9 cellular contexts compared by ENCODE assay signal in genomic region chr13:80030491-80030890, GRCh38.
A peak's percentile ranks its signal among the peaks of the same experiment; 100 is the strongest.
DNase-seq lines count a peak whose midpoint lies in the region; ATAC-seq and TF ChIP-seq lines count a peak whose summit lies in the region.
"Had no signal": no experiment of that assay in that cellular context is flagged by ENCODE, and none has a peak within 500 bp of the region (broad histone marks: within the 10 kb centered on the region; RNA-seq: fewer than 3 reads in every experiment).

No MANE protein-coding gene starts in this region.

- H3K14ac ChIP-seq in H9 (ENCODE audit: insufficient read depth, low read length): no peak overlapping the region

- TF ChIP-seq CTCF in BE2C (IDR thresholded peaks at IDR 0.05; ENCODE audit: low read depth, low read length) (peak; percentile 72), H9 (conservative IDR thresholded peaks at IDR 0.05) (peak; percentile 49)

- H3K4me3 Mint-ChIP-seq in H9: no peak overlapping the region
- H3K4me3 Mint-ChIP-seq in T-cell: no peak overlapping the region
- H3K4me3 Mint-ChIP-seq: naive B cell had no signal

- H4K5ac ChIP-seq in H9 (ENCODE audit: insufficient read length, low read depth, low read length): no peak overlapping the region

- no peak overlapping the region for H2AFZ ChIP-seq in H9 (ENCODE audit: low read length)

- H4K8ac ChIP-seq in H9 (replicated peaks; ENCODE audit: insufficient read length, low read depth, low read length): no peak overlapping the region

- no peaks in the 10 kb centered on the region for H3K4me1 Mint-ChIP-seq in H9
- H3K4me1 Mint-ChIP-seq in T-cell: no peaks in the 10 kb centered on the region
- H3K4me1 Mint-ChIP-seq: naive B cell had no signal

- H3K9ac ChIP-seq in H9 (ENCODE audit: extremely low read depth, insufficient read length, low read length): no peak overlapping the region

- H3K27me3 Mint-ChIP-seq in H9 (ENCODE audit: low read depth) (no peaks in the 10 kb centered on the region), T-cell (no peaks in the 10 kb centered on the region)
- H3K27me3 Mint-ChIP-seq: naive B cell had no signal

- no peak overlapping the region for H3K56ac ChIP-seq in H9 (ENCODE audit: insufficient read length, low read depth, low read length)

- ATAC-seq in GM18873 (IDR thresholded peaks at IDR 0.05; ENCODE audit: low FRiP score, unreplicated experiment): no peak
- ATAC-seq in T-cell (replicated peaks in 1 of 4): no peak

- H2BK5ac ChIP-seq in H9 (ENCODE audit: insufficient read length, low read length): no peak overlapping the region

- no peak overlapping the region for H3K27ac ChIP-seq in H9 (ENCODE audit: insufficient read length, low read depth, low read length)

- no peaks in the 10 kb centered on the region for H3K36me3 ChIP-seq in BE2C

- H3K23me2 ChIP-seq in H9 (ENCODE audit: insufficient read length, low read depth, low read length, poor library complexity, severe bottlenecking): no peaks in the 10 kb centered on the region

- H2BK120ac ChIP-seq in H9 (ENCODE audit: low read depth, low read length, poor library complexity, severe bottlenecking): no peak overlapping the region

- no peak overlapping the region for H3K23ac ChIP-seq in H9 (ENCODE audit: insufficient read length, low read depth, low read length)

- DNase-seq in BE2C: peak; percentile 65
- DNase-seq in H9: no peak
- DNase-seq in SK-N-DZ (ENCODE audit: low spot score): peak; percentile 8
- DNase-seq in iPS-NIHi11 (ENCODE audit: low spot score): peak; percentile 17
- DNase-seq in stimulated activated CD4-positive, alpha-beta T cell treated with anti-CD3 and anti-CD28 coated beads, Interleukin-2, amount 100 ng/mL, for 48 hours: no peak
- DNase-seq in cerebellar cortex (ENCODE audit: low spot score): no peak
- DNase-seq in T-cell: no peak
- DNase-seq: naive B cell had no signal

- no peak overlapping the region for H2BK15ac ChIP-seq in H9 (ENCODE audit: low read depth, low read length)

- H3K79me2 ChIP-seq in H9 (ENCODE audit: insufficient read depth, low read length): no peaks in the 10 kb centered on the region

- no peaks in the 10 kb centered on the region for H3K27me3 ChIP-seq in BE2C
- H3K27me3 ChIP-seq in H9 (ENCODE audit: insufficient read depth, low read length): no peaks in the 10 kb centered on the region

- no peak overlapping the region for H2BK20ac ChIP-seq in H9 (ENCODE audit: low read depth, low read length, poor library complexity, severe bottlenecking)

- H3K79me1 ChIP-seq in H9 (ENCODE audit: insufficient read depth, low read depth, low read length, poor library complexity, severe bottlenecking): no peaks in the 10 kb centered on the region

- H3K4me1 ChIP-seq in BE2C (peaks cover 8% of the 10 kb centered on the region), H9 (ENCODE audit: insufficient read depth, low read length) (no peaks in the 10 kb centered on the region)

- WGBS in H9 (ENCODE audit: extremely low coverage, insufficient read length, low lambda C conversion rate): no CpG with 5 or more reads among the region's 3 CpGs

- CTCF ChIA-PET in T-cell (lab: Charles Lee): no interaction called here

- H3T11ph ChIP-seq in H9 (ENCODE audit: low read length): no peak overlapping the region

- H3K9me3 ChIP-seq in BE2C (no peaks in the 10 kb centered on the region), H9 (ENCODE audit: control insufficient read depth, low read depth, low read length) (no peaks in the 10 kb centered on the region)

- no peak overlapping the region for H4K91ac ChIP-seq in H9 (ENCODE audit: insufficient read length, low read depth, low read length)

- no peaks in the 10 kb centered on the region for H3K9me3 Mint-ChIP-seq in H9
- no peaks in the 10 kb centered on the region for H3K9me3 Mint-ChIP-seq in T-cell
- H3K9me3 Mint-ChIP-seq: naive B cell had no signal

- POLR2A ChIA-PET in T-cell (lab: Charles Lee): no interaction called here

- no peak overlapping the region for H3K4ac ChIP-seq in H9 (ENCODE audit: low read depth, low read length)

- no peak overlapping the region for H3K18ac ChIP-seq in H9 (ENCODE audit: insufficient read length, low read depth, low read length)

- no peaks in the 10 kb centered on the region for H3K36me3 Mint-ChIP-seq in H9 (ENCODE audit: insufficient read depth in 1 of 3, low read depth in 3 of 3)
- no peaks in the 10 kb centered on the region for H3K36me3 Mint-ChIP-seq in T-cell
- H3K36me3 Mint-ChIP-seq: naive B cell had no signal

- no peak overlapping the region for H2BK12ac ChIP-seq in H9 (ENCODE audit: insufficient read length, low read depth, low read length)

- H3K27ac Mint-ChIP-seq in H9 (no peak overlapping the region; a peak in 2 of 7 replicates), T-cell (no peak overlapping the region)
- H3K27ac Mint-ChIP-seq: naive B cell had no signal

- H3K4me2 ChIP-seq in H9 (ENCODE audit: insufficient read depth, insufficient read length, low read length): no peak overlapping the region

- no peaks in the 10 kb centered on the region for H4K20me1 ChIP-seq in H9 (ENCODE audit: control insufficient read depth, insufficient read depth, insufficient read length)

- no peak overlapping the region for H3K4me3 ChIP-seq in BE2C (ENCODE audit: low read depth, low read length)

- H2AK5ac ChIP-seq in H9 (ENCODE audit: insufficient read length, low read length): no peak overlapping the region

Comparison
In these comparisons a context has a peak if more than half of its experiments do, and no peak if none do; other contexts are left out.
1. DNase-seq: peak in BE2C (single experiment), SK-N-DZ (single experiment) and iPS-NIHi11 (single experiment); none in H9 (single experiment), stimulated activated CD4-positive, alpha-beta T cell treated with anti-CD3 and anti-CD28 coated beads, Interleukin-2, amount 100 ng/mL, for 48 hours (0 of 2), cerebellar cortex (single experiment) and T-cell (0 of 34).